ENCODE assay signal across 8 cellular contexts in the genomic region with DNA sequence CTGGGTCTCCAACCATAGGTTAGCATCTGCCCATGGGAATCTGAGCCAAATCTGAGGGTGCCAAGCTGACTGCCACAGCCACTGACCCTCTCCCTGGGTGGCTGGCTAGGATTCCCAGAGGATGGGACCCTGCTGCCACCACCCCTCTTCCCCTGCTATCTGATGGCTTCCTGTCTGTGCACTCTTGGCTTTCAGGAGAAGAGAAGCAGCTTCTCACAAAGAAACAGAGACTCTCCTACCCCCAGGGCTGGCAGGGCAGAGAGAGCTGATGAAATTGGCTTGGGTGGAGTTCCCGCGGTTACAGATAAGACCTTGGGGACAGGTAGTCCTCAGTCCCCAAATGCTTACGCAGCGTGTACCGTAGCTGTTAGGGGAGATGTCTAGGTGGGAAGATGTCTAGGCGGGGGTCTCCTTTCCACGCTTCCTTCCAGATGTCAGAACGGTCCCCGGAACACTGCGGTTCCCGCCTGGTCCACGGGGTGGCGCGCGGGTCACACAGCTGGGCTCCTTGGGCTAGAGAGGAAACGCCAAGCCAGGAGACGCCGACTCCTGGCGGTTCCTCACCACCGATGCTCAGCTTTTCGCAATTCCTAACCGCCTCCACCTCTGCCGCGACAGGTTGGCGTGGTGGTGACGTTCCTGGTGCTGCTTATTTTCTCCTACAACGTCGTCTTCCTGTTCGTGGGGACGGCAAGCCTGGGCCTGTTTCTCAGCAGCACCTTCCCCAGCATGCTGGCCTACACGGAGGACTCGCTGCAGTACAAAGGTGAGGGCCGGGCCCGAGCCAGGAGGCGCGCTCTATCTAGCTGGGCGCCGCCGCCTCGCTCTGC. TPM values are rescaled to one million over a fixed set of nuclear protein-coding genes. Genes with fewer than 3 reads are reported as not detected.
DNase-seq lines count a peak whose midpoint lies in the region; ATAC-seq and TF ChIP-seq lines count a peak whose summit lies in the region.

No MANE protein-coding gene starts in this region.

- ATAC-seq in GM18861 (IDR thresholded peaks at IDR 0.05; ENCODE audit: unreplicated experiment) (peak; percentile 45), HG03135 (IDR thresholded peaks at IDR 0.05; ENCODE audit: unreplicated experiment) (peak; percentile 58)

- no peaks in the 10 kb centered on the region for H3K79me2 ChIP-seq in ACC112 (ENCODE audit: control insufficient read depth, insufficient read depth, low read length, unreplicated experiment)
- no peaks in the 10 kb centered on the region for H3K79me2 ChIP-seq in mammary epithelial cell (ENCODE audit: insufficient read depth, low read length)

- 2% methylated on average over 16 of the region's 40 CpGs for WGBS in mammary epithelial cell (ENCODE audit: low coverage, missing lambda C conversion rate)

- intact Hi-C loops in mammary epithelial cell (cut with micrococcal nuclease), result loop anchor here (1.0 kb wide), 4 partner anchors 41 to 120 kb away; partner anchors contain the start of gene ELK4

- H4K20me1 ChIP-seq in mammary epithelial cell (ENCODE audit: insufficient read depth, low read length), result no peaks in the 10 kb centered on the region

- H3K27ac ChIP-seq in ACC112 (ENCODE audit: low read depth, low read length) (no peak overlapping the region), mammary epithelial cell (ENCODE audit: insufficient read depth, low read depth, low read length) (peak overlapping the region; percentile 26)

- H3K4me3 ChIP-seq in ACC112 (ENCODE audit: low read depth, low read length), result peak overlapping the region; percentile 70
- peak overlapping the region; percentile 8; the same call in 1 of the 2 replicates for H3K4me3 ChIP-seq in WI38 (ENCODE audit: low read depth, low read length)
- peak overlapping the region in 1 of 3 experiments; percentile 25 for H3K4me3 ChIP-seq in mammary epithelial cell (replicated peaks in 1 of 3; ENCODE audit: insufficient read depth in 1 of 3, low read depth in 2 of 3, low read length in 3 of 3)

- no peaks in the 10 kb centered on the region for H3K36me3 ChIP-seq in ACC112 (ENCODE audit: insufficient read depth, low read length)
- no peaks in the 10 kb centered on the region for H3K36me3 ChIP-seq in mammary epithelial cell (ENCODE audit: insufficient read depth, low read length)

- peak; percentile 88 for DNase-seq in NCI-H2196 (lab: John Stamatoyannopoulos, UW; ENCODE audit: unreplicated experiment)
- peak; percentile 98 for DNase-seq in mammary epithelial cell
- peak; percentile 86 for DNase-seq in inferior parietal cortex (ENCODE audit: extremely low spot score)
- DNase-seq in stimulated activated CD4-positive, alpha-beta T cell treated with anti-CD3 and anti-CD28 coated beads, Interleukin-12 subunit alpha, Interleukin-12 subunit beta, amount 100 ng/mL, for 24 hours (ENCODE audit: low read depth in 2 of 2), result peak; percentile 76 to 91

- H3K27me3 ChIP-seq in ACC112 (ENCODE audit: insufficient read depth, low read length) (no peaks in the 10 kb centered on the region), mammary epithelial cell (ENCODE audit: insufficient read depth, low read length) (no peaks in the 10 kb centered on the region)

- no peaks in the 10 kb centered on the region for H3K9me3 ChIP-seq in mammary epithelial cell (replicated peaks; ENCODE audit: insufficient read depth, low read length)

- peak overlapping the region; percentile 74 for H3K4me2 ChIP-seq in mammary epithelial cell (ENCODE audit: insufficient read depth, low read depth, low read length)

- dilution Hi-C loops in mammary epithelial cell (cut with HindIII; ENCODE audit: low sequenced_read_pairs), result no loop called here

- TF ChIP-seq CTCF in WI38 (IDR thresholded peaks at IDR 0.05; ENCODE audit: low read depth, low read length) (peak; percentile 99), mammary epithelial cell (conservative IDR thresholded peaks at IDR 0.05 in 1 of 2, IDR thresholded peaks at IDR 0.05 in 1 of 2; ENCODE audit: extremely low read depth in 1 of 2, insufficient read depth in 1 of 2, low read depth in 1 of 2, low read length in 2 of 2) (peak; percentile 90 to 99)

- no TSS peak for BruUV-seq in mammary epithelial cell (replicated peaks; lab: Mats Ljungman, UMichigan)

- in situ Hi-C loops in mammary epithelial cell (cut with MboI; ENCODE audit: low sequenced_read_pairs in 2 of 2), result loop anchor here (5.0 to 10.0 kb wide), 4 partner anchors 41 to 123 kb away; partner anchors contain the start of gene ELK4 (in 1 of the 2)

- no peak overlapping the region for H3K9ac ChIP-seq in mammary epithelial cell (ENCODE audit: insufficient read depth, low read length)

- H3K4me1 ChIP-seq in ACC112 (ENCODE audit: control insufficient read depth, insufficient read depth, low read length, unreplicated experiment) (no peaks in the 10 kb centered on the region), mammary epithelial cell (ENCODE audit: insufficient read depth, low read length) (peaks cover 21% of the 10 kb centered on the region)

- H2AFZ ChIP-seq in ACC112 (ENCODE audit: low read length, unreplicated experiment) (peak overlapping the region; percentile 44), mammary epithelial cell (ENCODE audit: low read depth, low read length) (peak overlapping the region; percentile 48)

- CTCF ChIA-PET in mammary epithelial cell (lab: Charles Lee; ENCODE audit: low non-redundant PET), result interaction anchor here (0.6 to 1.7 kb wide), 5 partner anchors 9 to 120 kb away, joined by 3 to 22 read pairs (median 4); partner anchors contain the start of gene ELK4

RNA-seq across cellular contexts. Expression of gene ELK4, which starts 40.1 kb away (rescaled TPM):
- 10 to 100 TPM; 17.7 to 38.6 TPM for total RNA-seq in mammary epithelial cell
- polyA plus RNA-seq in mammary epithelial cell, result 4.9 TPM
- polyA minus RNA-seq in mammary epithelial cell, result 37.7 TPM
